In the genomic region with DNA sequence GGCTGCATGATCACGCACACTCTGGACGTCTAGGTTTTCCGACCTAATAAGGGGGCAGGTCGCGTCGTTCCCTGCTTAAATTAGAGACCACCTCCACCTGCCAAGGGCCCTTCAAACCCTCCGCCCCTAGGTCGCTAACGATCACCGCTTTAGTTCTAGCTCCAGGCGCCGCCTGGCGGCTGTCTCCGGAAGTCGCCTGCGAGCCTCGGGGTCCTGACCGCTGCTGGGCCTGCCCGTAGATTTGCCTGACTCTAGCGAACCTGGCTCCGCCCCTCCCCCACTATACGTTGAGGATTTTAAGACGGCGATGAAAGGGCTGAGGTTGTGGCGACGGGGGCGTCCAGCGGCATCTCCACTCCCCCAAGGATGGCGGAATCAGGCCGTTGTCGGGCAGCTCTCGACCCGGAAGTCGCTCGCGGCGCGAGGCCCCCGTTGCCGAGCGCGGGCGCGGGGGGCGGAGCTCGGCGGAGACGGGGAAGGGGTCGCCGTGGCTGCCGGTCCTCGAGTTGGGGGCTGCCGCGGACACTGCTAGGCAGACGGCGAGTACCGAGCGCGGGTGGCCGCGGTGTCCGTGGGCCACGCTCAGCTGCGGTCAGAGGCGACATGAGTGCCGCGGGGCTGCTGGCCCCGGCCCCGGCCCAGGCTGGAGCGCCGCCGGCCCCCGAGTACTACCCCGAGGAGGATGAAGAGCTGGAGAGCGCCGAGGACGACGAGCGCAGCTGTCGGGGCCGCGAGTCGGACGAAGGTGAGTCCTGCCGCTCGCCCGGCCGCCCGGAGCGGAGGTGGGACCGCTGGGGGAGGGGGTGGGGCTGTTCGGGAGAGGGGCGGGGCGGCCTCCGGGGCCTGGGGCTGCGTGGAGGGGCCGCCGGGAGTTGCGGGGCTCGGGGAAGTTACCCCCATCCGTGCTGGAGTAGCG, we compare ENCODE assay signal across 1 cellular context.
A peak's percentile ranks its signal among the peaks of the same experiment; 100 is the strongest.
TF ChIP-seq lines count a peak whose summit lies in the region.

A gene with protein sequence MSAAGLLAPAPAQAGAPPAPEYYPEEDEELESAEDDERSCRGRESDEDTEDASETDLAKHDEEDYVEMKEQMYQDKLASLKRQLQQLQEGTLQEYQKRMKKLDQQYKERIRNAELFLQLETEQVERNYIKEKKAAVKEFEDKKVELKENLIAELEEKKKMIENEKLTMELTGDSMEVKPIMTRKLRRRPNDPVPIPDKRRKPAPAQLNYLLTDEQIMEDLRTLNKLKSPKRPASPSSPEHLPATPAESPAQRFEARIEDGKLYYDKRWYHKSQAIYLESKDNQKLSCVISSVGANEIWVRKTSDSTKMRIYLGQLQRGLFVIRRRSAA (plus strand): TSS at position 467 of the 916 bp plus-strand sequence. CDS start 137 bp downstream, at position 604.

TF ChIP-seq in K562, 482 proteins besides CTCF, POLR2A, EP300 and RAD21 (continued from another document and continues in another):
- TF ChIP-seq, protein P1, sequence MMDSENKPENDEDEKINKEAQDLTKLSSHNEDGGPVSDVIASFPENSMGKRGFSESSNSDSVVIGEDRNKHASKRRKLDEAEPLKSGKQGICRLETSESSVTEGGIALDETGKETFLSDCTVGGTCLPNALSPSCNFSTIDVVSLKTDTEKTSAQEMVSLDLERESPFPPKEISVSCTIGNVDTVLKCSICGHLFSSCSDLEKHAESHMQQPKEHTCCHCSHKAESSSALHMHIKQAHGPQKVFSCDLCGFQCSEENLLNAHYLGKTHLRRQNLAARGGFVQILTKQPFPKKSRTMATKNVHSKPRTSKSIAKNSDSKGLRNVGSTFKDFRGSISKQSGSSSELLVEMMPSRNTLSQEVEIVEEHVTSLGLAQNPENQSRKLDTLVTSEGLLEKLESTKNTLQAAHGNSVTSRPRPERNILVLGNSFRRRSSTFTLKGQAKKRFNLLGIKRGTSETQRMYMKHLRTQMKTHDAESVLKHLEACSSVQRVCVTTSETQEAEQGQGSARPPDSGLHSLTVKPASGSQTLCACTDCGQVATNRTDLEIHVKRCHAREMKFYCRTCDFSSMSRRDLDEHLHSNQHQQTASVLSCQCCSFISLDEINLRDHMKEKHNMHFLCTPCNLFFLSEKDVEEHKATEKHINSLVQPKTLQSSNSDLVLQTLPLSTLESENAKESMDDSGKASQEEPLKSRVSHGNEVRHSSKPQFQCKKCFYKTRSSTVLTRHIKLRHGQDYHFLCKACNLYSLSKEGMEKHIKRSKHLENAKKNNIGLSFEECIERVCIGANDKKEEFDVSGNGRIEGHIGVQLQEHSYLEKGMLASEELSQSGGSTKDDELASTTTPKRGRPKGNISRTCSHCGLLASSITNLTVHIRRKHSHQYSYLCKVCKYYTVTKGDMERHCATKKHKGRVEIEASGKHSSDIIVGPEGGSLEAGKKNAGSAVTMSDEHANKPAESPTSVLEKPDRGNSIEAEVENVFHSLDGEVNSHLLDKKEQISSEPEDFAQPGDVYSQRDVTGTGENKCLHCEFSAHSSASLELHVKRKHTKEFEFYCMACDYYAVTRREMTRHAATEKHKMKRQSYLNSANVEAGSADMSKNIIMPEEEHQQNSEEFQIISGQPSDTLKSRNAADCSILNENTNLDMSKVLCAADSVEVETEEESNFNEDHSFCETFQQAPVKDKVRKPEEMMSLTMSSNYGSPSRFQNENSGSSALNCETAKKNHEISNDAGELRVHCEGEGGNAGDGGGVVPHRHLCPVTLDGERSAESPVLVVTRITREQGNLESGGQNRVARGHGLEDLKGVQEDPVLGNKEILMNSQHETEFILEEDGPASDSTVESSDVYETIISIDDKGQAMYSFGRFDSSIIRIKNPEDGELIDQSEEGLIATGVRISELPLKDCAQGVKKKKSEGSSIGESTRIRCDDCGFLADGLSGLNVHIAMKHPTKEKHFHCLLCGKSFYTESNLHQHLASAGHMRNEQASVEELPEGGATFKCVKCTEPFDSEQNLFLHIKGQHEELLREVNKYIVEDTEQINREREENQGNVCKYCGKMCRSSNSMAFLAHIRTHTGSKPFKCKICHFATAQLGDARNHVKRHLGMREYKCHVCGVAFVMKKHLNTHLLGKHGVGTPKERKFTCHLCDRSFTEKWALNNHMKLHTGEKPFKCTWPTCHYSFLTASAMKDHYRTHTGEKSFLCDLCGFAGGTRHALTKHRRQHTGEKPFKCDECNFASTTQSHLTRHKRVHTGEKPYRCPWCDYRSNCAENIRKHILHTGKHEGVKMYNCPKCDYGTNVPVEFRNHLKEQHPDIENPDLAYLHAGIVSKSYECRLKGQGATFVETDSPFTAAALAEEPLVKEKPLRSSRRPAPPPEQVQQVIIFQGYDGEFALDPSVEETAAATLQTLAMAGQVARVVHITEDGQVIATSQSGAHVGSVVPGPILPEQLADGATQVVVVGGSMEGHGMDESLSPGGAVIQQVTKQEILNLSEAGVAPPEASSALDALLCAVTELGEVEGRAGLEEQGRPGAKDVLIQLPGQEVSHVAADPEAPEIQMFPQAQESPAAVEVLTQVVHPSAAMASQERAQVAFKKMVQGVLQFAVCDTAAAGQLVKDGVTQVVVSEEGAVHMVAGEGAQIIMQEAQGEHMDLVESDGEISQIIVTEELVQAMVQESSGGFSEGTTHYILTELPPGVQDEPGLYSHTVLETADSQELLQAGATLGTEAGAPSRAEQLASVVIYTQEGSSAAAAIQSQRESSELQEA (IDR thresholded peaks at IDR 0.05; ENCODE audit: low read depth) = no peak
- TF ChIP-seq, protein P2, sequence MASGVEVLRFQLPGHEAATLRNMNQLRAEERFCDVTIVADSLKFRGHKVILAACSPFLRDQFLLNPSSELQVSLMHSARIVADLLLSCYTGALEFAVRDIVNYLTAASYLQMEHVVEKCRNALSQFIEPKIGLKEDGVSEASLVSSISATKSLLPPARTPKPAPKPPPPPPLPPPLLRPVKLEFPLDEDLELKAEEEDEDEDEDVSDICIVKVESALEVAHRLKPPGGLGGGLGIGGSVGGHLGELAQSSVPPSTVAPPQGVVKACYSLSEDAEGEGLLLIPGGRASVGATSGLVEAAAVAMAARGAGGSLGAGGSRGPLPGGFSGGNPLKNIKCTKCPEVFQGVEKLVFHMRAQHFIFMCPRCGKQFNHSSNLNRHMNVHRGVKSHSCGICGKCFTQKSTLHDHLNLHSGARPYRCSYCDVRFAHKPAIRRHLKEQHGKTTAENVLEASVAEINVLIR (CRISPR knock-in tag; IDR thresholded peaks at IDR 0.05) = peak; percentile 46; the same call in 1 of the 2 replicates
- no peak for TF ChIP-seq TEAD4 (IDR thresholded peaks at IDR 0.05; ENCODE audit: low read length)
- no peak for TF ChIP-seq TEAD4 (CRISPR knock-in tag; IDR thresholded peaks at IDR 0.05; ENCODE audit: borderline replicate concordance)
- TF ChIP-seq, protein P3, sequence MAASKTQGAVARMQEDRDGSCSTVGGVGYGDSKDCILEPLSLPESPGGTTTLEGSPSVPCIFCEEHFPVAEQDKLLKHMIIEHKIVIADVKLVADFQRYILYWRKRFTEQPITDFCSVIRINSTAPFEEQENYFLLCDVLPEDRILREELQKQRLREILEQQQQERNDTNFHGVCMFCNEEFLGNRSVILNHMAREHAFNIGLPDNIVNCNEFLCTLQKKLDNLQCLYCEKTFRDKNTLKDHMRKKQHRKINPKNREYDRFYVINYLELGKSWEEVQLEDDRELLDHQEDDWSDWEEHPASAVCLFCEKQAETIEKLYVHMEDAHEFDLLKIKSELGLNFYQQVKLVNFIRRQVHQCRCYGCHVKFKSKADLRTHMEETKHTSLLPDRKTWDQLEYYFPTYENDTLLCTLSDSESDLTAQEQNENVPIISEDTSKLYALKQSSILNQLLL (CRISPR knock-in tag; IDR thresholded peaks at IDR 0.05; ENCODE audit: borderline replicate concordance) = no peak
- no peak; the same call in 1 of the 2 replicates for TF ChIP-seq ZNF76 (CRISPR knock-in tag; IDR thresholded peaks at IDR 0.05; ENCODE audit: borderline replicate concordance)
- 0 out of 2 replicates have a peak, but pooled peaks have one; percentile 21 for TF ChIP-seq MBD2 (IDR thresholded peaks at IDR 0.05; ENCODE audit: borderline replicate concordance, low read depth)
- TF ChIP-seq ZNF197 (CRISPR knock-in tag; IDR thresholded peaks at IDR 0.05; ENCODE audit: low read depth) = no peak; the same call in 1 of the 2 replicates
- TF ChIP-seq, protein P4, sequence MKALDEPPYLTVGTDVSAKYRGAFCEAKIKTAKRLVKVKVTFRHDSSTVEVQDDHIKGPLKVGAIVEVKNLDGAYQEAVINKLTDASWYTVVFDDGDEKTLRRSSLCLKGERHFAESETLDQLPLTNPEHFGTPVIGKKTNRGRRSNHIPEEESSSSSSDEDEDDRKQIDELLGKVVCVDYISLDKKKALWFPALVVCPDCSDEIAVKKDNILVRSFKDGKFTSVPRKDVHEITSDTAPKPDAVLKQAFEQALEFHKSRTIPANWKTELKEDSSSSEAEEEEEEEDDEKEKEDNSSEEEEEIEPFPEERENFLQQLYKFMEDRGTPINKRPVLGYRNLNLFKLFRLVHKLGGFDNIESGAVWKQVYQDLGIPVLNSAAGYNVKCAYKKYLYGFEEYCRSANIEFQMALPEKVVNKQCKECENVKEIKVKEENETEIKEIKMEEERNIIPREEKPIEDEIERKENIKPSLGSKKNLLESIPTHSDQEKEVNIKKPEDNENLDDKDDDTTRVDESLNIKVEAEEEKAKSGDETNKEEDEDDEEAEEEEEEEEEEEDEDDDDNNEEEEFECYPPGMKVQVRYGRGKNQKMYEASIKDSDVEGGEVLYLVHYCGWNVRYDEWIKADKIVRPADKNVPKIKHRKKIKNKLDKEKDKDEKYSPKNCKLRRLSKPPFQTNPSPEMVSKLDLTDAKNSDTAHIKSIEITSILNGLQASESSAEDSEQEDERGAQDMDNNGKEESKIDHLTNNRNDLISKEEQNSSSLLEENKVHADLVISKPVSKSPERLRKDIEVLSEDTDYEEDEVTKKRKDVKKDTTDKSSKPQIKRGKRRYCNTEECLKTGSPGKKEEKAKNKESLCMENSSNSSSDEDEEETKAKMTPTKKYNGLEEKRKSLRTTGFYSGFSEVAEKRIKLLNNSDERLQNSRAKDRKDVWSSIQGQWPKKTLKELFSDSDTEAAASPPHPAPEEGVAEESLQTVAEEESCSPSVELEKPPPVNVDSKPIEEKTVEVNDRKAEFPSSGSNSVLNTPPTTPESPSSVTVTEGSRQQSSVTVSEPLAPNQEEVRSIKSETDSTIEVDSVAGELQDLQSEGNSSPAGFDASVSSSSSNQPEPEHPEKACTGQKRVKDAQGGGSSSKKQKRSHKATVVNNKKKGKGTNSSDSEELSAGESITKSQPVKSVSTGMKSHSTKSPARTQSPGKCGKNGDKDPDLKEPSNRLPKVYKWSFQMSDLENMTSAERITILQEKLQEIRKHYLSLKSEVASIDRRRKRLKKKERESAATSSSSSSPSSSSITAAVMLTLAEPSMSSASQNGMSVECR (CRISPR knock-in tag; IDR thresholded peaks at IDR 0.05) = peak; percentile 93
- TF ChIP-seq, protein P5, sequence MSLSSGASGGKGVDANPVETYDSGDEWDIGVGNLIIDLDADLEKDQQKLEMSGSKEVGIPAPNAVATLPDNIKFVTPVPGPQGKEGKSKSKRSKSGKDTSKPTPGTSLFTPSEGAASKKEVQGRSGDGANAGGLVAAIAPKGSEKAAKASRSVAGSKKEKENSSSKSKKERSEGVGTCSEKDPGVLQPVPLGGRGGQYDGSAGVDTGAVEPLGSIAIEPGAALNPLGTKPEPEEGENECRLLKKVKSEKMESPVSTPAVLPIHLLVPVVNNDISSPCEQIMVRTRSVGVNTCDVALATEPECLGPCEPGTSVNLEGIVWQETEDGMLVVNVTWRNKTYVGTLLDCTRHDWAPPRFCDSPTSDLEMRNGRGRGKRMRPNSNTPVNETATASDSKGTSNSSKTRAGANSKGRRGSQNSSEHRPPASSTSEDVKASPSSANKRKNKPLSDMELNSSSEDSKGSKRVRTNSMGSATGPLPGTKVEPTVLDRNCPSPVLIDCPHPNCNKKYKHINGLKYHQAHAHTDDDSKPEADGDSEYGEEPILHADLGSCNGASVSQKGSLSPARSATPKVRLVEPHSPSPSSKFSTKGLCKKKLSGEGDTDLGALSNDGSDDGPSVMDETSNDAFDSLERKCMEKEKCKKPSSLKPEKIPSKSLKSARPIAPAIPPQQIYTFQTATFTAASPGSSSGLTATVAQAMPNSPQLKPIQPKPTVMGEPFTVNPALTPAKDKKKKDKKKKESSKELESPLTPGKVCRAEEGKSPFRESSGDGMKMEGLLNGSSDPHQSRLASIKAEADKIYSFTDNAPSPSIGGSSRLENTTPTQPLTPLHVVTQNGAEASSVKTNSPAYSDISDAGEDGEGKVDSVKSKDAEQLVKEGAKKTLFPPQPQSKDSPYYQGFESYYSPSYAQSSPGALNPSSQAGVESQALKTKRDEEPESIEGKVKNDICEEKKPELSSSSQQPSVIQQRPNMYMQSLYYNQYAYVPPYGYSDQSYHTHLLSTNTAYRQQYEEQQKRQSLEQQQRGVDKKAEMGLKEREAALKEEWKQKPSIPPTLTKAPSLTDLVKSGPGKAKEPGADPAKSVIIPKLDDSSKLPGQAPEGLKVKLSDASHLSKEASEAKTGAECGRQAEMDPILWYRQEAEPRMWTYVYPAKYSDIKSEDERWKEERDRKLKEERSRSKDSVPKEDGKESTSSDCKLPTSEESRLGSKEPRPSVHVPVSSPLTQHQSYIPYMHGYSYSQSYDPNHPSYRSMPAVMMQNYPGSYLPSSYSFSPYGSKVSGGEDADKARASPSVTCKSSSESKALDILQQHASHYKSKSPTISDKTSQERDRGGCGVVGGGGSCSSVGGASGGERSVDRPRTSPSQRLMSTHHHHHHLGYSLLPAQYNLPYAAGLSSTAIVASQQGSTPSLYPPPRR (CRISPR knock-in tag; IDR thresholded peaks at IDR 0.05; ENCODE audit: borderline replicate concordance) = 0 out of 2 replicates have a peak, but pooled peaks have one; percentile 77
- no peak for TF ChIP-seq FOXK1 (CRISPR knock-in tag; IDR thresholded peaks at IDR 0.05; ENCODE audit: borderline replicate concordance)
- TF ChIP-seq, protein P6, sequence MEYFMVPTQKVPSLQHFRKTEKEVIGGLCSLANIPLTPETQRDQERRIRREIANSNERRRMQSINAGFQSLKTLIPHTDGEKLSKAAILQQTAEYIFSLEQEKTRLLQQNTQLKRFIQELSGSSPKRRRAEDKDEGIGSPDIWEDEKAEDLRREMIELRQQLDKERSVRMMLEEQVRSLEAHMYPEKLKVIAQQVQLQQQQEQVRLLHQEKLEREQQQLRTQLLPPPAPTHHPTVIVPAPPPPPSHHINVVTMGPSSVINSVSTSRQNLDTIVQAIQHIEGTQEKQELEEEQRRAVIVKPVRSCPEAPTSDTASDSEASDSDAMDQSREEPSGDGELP (CRISPR knock-in tag; IDR thresholded peaks at IDR 0.05; ENCODE audit: borderline replicate concordance) = peak; percentile 73; the same call in 1 of the 2 replicates
- TF ChIP-seq, protein P7, sequence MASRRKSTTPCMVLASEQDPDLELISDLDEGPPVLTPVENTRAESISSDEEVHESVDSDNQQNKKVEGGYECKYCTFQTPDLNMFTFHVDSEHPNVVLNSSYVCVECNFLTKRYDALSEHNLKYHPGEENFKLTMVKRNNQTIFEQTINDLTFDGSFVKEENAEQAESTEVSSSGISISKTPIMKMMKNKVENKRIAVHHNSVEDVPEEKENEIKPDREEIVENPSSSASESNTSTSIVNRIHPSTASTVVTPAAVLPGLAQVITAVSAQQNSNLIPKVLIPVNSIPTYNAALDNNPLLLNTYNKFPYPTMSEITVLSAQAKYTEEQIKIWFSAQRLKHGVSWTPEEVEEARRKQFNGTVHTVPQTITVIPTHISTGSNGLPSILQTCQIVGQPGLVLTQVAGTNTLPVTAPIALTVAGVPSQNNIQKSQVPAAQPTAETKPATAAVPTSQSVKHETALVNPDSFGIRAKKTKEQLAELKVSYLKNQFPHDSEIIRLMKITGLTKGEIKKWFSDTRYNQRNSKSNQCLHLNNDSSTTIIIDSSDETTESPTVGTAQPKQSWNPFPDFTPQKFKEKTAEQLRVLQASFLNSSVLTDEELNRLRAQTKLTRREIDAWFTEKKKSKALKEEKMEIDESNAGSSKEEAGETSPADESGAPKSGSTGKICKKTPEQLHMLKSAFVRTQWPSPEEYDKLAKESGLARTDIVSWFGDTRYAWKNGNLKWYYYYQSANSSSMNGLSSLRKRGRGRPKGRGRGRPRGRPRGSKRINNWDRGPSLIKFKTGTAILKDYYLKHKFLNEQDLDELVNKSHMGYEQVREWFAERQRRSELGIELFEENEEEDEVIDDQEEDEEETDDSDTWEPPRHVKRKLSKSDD (conservative IDR thresholded peaks at IDR 0.05; ENCODE audit: low read length) = 0 out of 2 replicates have a peak, but pooled peaks have one; percentile 25
- peak; percentile 98 for TF ChIP-seq FIP1L1 (IDR thresholded peaks at IDR 0.05; ENCODE audit: low read depth, low read length, poor library complexity, severe bottlenecking)
- TF ChIP-seq POLR3A (IDR thresholded peaks at IDR 0.05; ENCODE audit: borderline replicate concordance, extremely low read depth, insufficient read depth, insufficient read length) = no peak
- TF ChIP-seq ZC3H11A (IDR thresholded peaks at IDR 0.05; ENCODE audit: low read depth, low read length) = no peak
